ENCODE assay signal across 8 cellular contexts in the genomic region with DNA sequence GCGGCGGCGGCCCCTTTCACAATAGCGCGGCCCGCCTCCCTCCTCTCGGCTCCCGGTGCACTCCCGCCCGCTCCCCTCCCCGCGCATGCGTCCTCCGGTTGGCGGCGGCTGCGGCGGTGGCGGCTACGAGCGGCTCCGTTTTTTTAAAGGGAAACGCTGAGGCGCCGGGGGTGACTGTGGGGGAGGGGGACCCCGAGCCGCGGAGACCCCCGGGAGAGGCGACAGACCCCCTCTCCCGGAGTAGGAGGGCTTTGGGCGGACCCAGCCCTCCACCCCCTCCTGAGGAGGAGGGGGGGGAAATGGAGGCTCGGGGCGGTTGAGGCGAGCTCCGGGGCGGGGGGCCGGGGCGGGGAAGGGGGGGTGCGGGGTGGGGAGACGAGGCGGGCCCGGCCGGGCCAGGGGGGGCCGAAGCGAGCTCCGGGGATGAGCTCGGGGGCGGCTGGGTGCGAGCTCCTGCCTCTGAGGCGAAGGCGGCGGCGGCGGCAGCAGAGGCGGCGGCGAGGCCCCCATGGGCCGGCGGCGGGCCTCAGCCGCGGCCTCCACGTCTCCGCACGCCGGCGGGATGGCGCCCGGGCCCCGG. TPM values are rescaled to one million over a fixed set of nuclear protein-coding genes. Genes with fewer than 3 reads are reported as not detected.
DNase-seq lines count a peak whose midpoint lies in the region; ATAC-seq and FAIRE-seq lines count a peak whose summit lies in the region.

A gene with protein sequence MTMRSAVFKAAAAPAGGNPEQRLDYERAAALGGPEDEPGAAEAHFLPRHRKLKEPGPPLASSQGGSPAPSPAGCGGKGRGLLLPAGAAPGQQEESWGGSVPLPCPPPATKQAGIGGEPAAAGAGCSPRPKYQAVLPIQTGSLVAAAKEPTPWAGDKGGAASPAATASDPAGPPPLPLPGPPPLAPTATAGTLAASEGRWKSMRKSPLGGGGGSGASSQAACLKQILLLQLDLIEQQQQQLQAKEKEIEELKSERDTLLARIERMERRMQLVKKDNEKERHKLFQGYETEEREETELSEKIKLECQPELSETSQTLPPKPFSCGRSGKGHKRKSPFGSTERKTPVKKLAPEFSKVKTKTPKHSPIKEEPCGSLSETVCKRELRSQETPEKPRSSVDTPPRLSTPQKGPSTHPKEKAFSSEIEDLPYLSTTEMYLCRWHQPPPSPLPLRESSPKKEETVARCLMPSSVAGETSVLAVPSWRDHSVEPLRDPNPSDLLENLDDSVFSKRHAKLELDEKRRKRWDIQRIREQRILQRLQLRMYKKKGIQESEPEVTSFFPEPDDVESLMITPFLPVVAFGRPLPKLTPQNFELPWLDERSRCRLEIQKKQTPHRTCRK (plus strand): TSS at position 86 of the 580 bp plus-strand sequence. CDS start 642 bp downstream, outside the sequence.

- H3K27ac ChIP-seq in caudate nucleus (ENCODE audit: low read depth, low read length) (peak within 1 kb of the TSS; percentile 95), small intestine (ENCODE audit: low read depth in 1 of 2, low read length in 1 of 2) (peak within 1 kb of the TSS; percentile 89 to 93)

- FAIRE-seq in small intestine (lab: Jason Lieb, UNC): no peak

- peaks cover 0 to 7% of the 10 kb centered on the region in 2 donors for H3K4me1 ChIP-seq in small intestine (ENCODE audit: control insufficient read depth in 2 of 2, insufficient read depth in 1 of 2, low read depth in 1 of 2, low read length in 1 of 2)

- DNase-seq in GDM1 (lab: John Stamatoyannopoulos, UW) (peak; percentile 68), NCI-H2171 (lab: John Stamatoyannopoulos, UW) (peak; percentile 69), caudate nucleus (lab: John Stamatoyannopoulos, UW) (peak in 58 of 61 donors; percentile 35 to 93 (median 80)), immature natural killer cell (peak; percentile 87 to 88 (median 87)), small intestine (peak; percentile 84), OCI-M2 (lab: John Stamatoyannopoulos, UW; ENCODE audit: unreplicated experiment) (no peak)
- DNase-seq in activated CD4-positive, CD25-positive, alpha-beta regulatory T cell treated with anti-CD3 and anti-CD28 coated beads, Interleukin-2, amount 50 U/mL, for 16 hours (ENCODE audit: low read depth, low spot score): peak; percentile 75

- H3K4me3 ChIP-seq in small intestine (ENCODE audit: low read depth in 1 of 2, low read length in 2 of 2): peak within 1 kb of the TSS; percentile 83 to 93

- H3K27ac Mint-ChIP-seq in immature natural killer cell: peak within 1 kb of the TSS; percentile 26 to 88 (median 82)

- H3K9me3 Mint-ChIP-seq in immature natural killer cell: no peaks in the 10 kb centered on the region

- no peaks in the 10 kb centered on the region for H3K9me3 ChIP-seq in small intestine (ENCODE audit: control insufficient read depth, low read depth)

- H3K27me3 Mint-ChIP-seq in immature natural killer cell (ENCODE audit: low read depth in 3 of 3): peaks cover 3 to 12% (median 4%) of the 10 kb centered on the region in 3 donors

- H3K36me3 ChIP-seq in small intestine (ENCODE audit: control insufficient read depth in 2 of 2, insufficient read depth in 2 of 2, low read length in 2 of 2): peaks cover 0 to 2% of the 10 kb centered on the region in 2 donors

- 0 to 1% (median 0%) methylated on average over 22 to 71 of the region's 71 CpGs for WGBS in small intestine, 3 donors

- H3K36me3 Mint-ChIP-seq in immature natural killer cell: peaks cover 8 to 11% (median 8%) of the 10 kb centered on the region in 3 donors

- H3K27me3 ChIP-seq in small intestine (ENCODE audit: control insufficient read depth in 2 of 2, insufficient read depth in 2 of 2, low read length in 2 of 2): no peaks in the 10 kb centered on the region

- H3K4me1 Mint-ChIP-seq in immature natural killer cell: peaks cover 34 to 44% of the 10 kb centered on the region in 2 donors

- ATAC-seq in HG02759 (IDR thresholded peaks at IDR 0.05; ENCODE audit: unreplicated experiment): peak; percentile 66

- H3K4me3 Mint-ChIP-seq in immature natural killer cell: peak within 1 kb of the TSS; percentile 80 to 89 (median 81)

RNA-seq across cellular contexts. Expression of the gene that starts here (rescaled TPM):
- polyA plus RNA-seq in immature natural killer cell (10 to 100 TPM in 2 of 3 donors, 1 to 10 TPM in 1; 5.6 to 16.2 (median 11.1) TPM), small intestine (10 to 100 TPM; 53.1 to 81.6 (median 57.0) TPM)
